In the genomic region with DNA sequence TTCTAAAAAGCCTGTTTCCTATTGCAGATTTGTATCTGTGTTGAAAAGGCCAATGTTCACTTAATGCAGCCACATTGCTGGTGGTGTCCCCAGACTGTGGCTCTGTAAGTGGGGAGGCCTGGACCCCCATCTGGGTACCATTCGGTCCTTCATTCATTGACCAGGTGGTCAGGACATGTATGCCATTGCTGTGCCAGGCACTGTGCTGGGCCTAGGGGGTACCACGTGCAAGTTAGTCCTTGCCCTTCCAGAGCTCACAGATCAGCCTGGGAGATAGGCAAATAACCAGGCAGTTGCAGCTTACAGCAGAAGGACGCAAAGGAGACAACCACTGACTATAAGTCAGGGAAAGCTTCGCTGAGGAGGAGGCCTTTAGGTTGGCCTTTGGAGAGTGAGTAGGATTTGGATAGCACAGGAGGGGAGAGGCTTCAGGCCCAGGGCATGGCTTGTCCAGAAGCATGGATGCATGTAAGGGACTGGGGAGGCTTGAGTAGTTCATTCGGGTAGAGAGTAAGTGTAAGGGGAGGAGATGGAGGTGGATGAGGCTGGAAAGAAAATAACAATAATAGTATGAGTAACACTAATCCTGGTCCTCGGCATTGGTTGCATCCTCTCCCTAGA, we compare ENCODE assay signal across 24 cellular contexts. TPM values are rescaled to one million over a fixed set of nuclear protein-coding genes. Genes with fewer than 3 reads are reported as not detected.
DNase-seq lines count a peak whose midpoint lies in the region; ATAC-seq, FAIRE-seq and TF ChIP-seq lines count a peak whose summit lies in the region.
"Had no signal": no experiment of that assay in that cellular context is flagged by ENCODE, and none has a peak within 500 bp of the region (broad histone marks: within the 10 kb centered on the region; RNA-seq: fewer than 3 reads in every experiment).

No MANE protein-coding gene starts in this region.

- H2BK12ac ChIP-seq in H1 (ENCODE audit: low read depth, low read length), result no peak overlapping the region

- H3K79me1 ChIP-seq in H1 (ENCODE audit: low read depth, low read length), result peaks cover 24% of the 10 kb centered on the region

- H3K9me3 Mint-ChIP-seq in activated T-cell treated with anti-CD3 and anti-CD28 coated beads, Interleukin-2, amount 50 U/mL, for 4 hours, result no peaks in the 10 kb centered on the region
- H3K9me3 Mint-ChIP-seq in immature natural killer cell, result no peaks in the 10 kb centered on the region
- H3K9me3 Mint-ChIP-seq: CD4-positive, alpha-beta memory T cell; IgD-negative memory B cell had no signal

- H3K9ac ChIP-seq in H1 (replicated peaks in 1 of 4; ENCODE audit: extremely low read depth in 1 of 4, low read depth in 3 of 4, low read length in 3 of 4), result no peak overlapping the region
- H3K9ac ChIP-seq: BLaER1, GM23248 had no signal

- ATAC-seq in activated T-cell treated with anti-CD3 and anti-CD28 coated beads, Interleukin-2, amount 50 U/mL, for 4 hours, result no peak
- no peak for ATAC-seq in HG02759 (IDR thresholded peaks at IDR 0.05; ENCODE audit: unreplicated experiment)
- ATAC-seq: A549, HCT116 had no signal

- no peak overlapping the region for H3K4me3 Mint-ChIP-seq in activated T-cell treated with anti-CD3 and anti-CD28 coated beads, Interleukin-2, amount 50 U/mL, for 4 hours
- no peak overlapping the region for H3K4me3 Mint-ChIP-seq in immature natural killer cell
- H3K4me3 Mint-ChIP-seq: CD4-positive, alpha-beta memory T cell had no signal

- H2BK5ac ChIP-seq in H1 (ENCODE audit: low read depth, low read length), result no peak overlapping the region

- no peak overlapping the region for H4K5ac ChIP-seq in H1 (ENCODE audit: insufficient read length, low read depth, low read length)

- H3K4ac ChIP-seq in H1 (replicated peaks; ENCODE audit: insufficient read length, low read depth, low read length), result no peak overlapping the region

- no peak overlapping the region for H3K27ac Mint-ChIP-seq in immature natural killer cell
- H3K27ac Mint-ChIP-seq: CD4-positive, alpha-beta memory T cell; IgD-negative memory B cell had no signal

- no peak for TF ChIP-seq CTCF in H1 (IDR thresholded peaks at IDR 0.05; ENCODE audit: control extremely low read depth in 1 of 3, insufficient read depth in 1 of 3, low read depth in 1 of 3, low read length in 3 of 3)
- TF ChIP-seq CTCF in osteoblast (IDR thresholded peaks at IDR 0.05; ENCODE audit: extremely low read depth, low read depth, low read length), result no peak

- H3K4me1 ChIP-seq in H1 (replicated peaks in 1 of 4; ENCODE audit: control insufficient read depth in 3 of 4, insufficient read depth in 4 of 4, low read length in 3 of 4) (peaks cover 0 to 8% (median under 1%) of the 10 kb centered on the region in 4 experiments; a peak in 3 of 7 replicates), osteoblast (ENCODE audit: insufficient read depth, low read length) (peaks cover 18% of the 10 kb centered on the region), SJCRH30 (no peaks in the 10 kb centered on the region)

- no peak overlapping the region for H3K4me2 ChIP-seq in H1 (ENCODE audit: insufficient read depth in 1 of 2, low read depth in 2 of 2, low read length in 2 of 2)
- H3K4me2 ChIP-seq in osteoblast (ENCODE audit: insufficient read depth, low read length), result no peak overlapping the region
- H3K4me2 ChIP-seq: A549, BLaER1 had no signal

- WGBS in H1 (ENCODE audit: extremely low coverage in 1 of 2, insufficient coverage in 1 of 2, insufficient read length in 1 of 2, insufficient replicate concordance in 2 of 2, low coverage in 1 of 2, low lambda C conversion rate in 2 of 2, missing lambda C conversion rate in 1 of 2), 2 experiments, result 95 to 100% methylated on average over 1 to 6 of the region's 6 CpGs

- peak; percentile 6 to 7 for DNase-seq in activated T-cell treated with anti-CD3 and anti-CD28 coated beads, Interleukin-2, amount 50 U/mL, for 48 hours
- DNase-seq in activated T-cell treated with anti-CD3 and anti-CD28 coated beads, Interleukin-2, amount 50 U/mL, for 4 hours, result no peak
- DNase-seq in H1 (ENCODE audit: low read depth in 1 of 2, low spot score in 2 of 2) (peak in 1 of 2 experiments; percentile 39), osteoblast (ENCODE audit: insufficient read length, low spot score, missing footprints) (peak; percentile 60), SJCRH30 (no peak), immature natural killer cell (no peak), HCEC 1CT (no peak)
- DNase-seq: CD4-positive, alpha-beta memory T cell; DMS153; GDM1; GM23248; Karpas-422; MM.1S; NCI-H1092; NCI-H146; NCI-H2081; NCI-H774; SHP77 had no signal

- no peak overlapping the region; the same call in 1 of the 2 replicates for H3K18ac ChIP-seq in H1 (ENCODE audit: extremely low read depth, low read length)

- H3K27me3 Mint-ChIP-seq in activated T-cell treated with anti-CD3 and anti-CD28 coated beads, Interleukin-2, amount 50 U/mL, for 4 hours (ENCODE audit: low read depth), result no peaks in the 10 kb centered on the region
- H3K27me3 Mint-ChIP-seq in immature natural killer cell (ENCODE audit: low read depth in 3 of 3), result peaks cover 2 to 7% (median 2%) of the 10 kb centered on the region in 3 donors
- H3K27me3 Mint-ChIP-seq: CD4-positive, alpha-beta memory T cell; IgD-negative memory B cell had no signal

- no peak overlapping the region for H2BK120ac ChIP-seq in H1 (replicated peaks; ENCODE audit: low read depth, low read length)

- peaks cover 1% of the 10 kb centered on the region for H3K36me3 Mint-ChIP-seq in activated T-cell treated with anti-CD3 and anti-CD28 coated beads, Interleukin-2, amount 50 U/mL, for 4 hours (ENCODE audit: insufficient read depth)
- no peaks in the 10 kb centered on the region for H3K36me3 Mint-ChIP-seq in immature natural killer cell

- H3K27ac ChIP-seq in H1 (ENCODE audit: low read depth, low read length) (no peak overlapping the region), osteoblast (ENCODE audit: low read depth, low read length) (no peak overlapping the region), SJCRH30 (no peak overlapping the region)
- H3K27ac ChIP-seq: A549, BLaER1, GM23248 had no signal

- no peak overlapping the region for H2AK5ac ChIP-seq in H1 (ENCODE audit: low read depth, low read length)

- no peaks in the 10 kb centered on the region; the same call in 1 of the 2 replicates for H3K23me2 ChIP-seq in H1 (ENCODE audit: low read depth, low read length)

- no peak overlapping the region for H4K8ac ChIP-seq in H1 (ENCODE audit: extremely low read depth, insufficient read depth, low read length)

- no peak overlapping the region for H3K14ac ChIP-seq in H1 (ENCODE audit: insufficient read length)

- FAIRE-seq in H1 (lab: Jason Lieb, UNC), result no peak
- FAIRE-seq: A549, GM19239 had no signal

- H3K23ac ChIP-seq in H1 (ENCODE audit: insufficient read length), result peak overlapping the region; percentile 6

- H2AFZ ChIP-seq in H1 (ENCODE audit: low read length) (no peak overlapping the region), osteoblast (ENCODE audit: low read length) (no peak overlapping the region)
- H2AFZ ChIP-seq: GM23248 had no signal

- H3K27me3 ChIP-seq in H1 (replicated peaks in 1 of 4; ENCODE audit: control insufficient read depth in 3 of 4, extremely low read depth in 1 of 4, insufficient read depth in 3 of 4, low read length in 3 of 4) (peaks cover 0 to 4% (median 0%) of the 10 kb centered on the region in 4 experiments; a peak in 2 of 7 replicates), osteoblast (ENCODE audit: insufficient read depth, low read length) (no peaks in the 10 kb centered on the region), SJCRH30 (no peaks in the 10 kb centered on the region)
- H3K27me3 ChIP-seq: BLaER1 had no signal

- no peak overlapping the region for H2BK20ac ChIP-seq in H1 (ENCODE audit: low read length)

- no peak for TF ChIP-seq EP300 in H1 (IDR thresholded peaks at IDR 0.05; ENCODE audit: borderline replicate concordance in 1 of 2, low read depth in 2 of 2, low read length in 2 of 2)

- H3K4me3 ChIP-seq in H1 (ENCODE audit: extremely low read depth in 1 of 4, insufficient read depth in 2 of 4, low read depth in 3 of 4, low read length in 4 of 4) (no peak overlapping the region), osteoblast (ENCODE audit: insufficient read depth, low read length) (no peak overlapping the region), SJCRH30 (no peak overlapping the region)
- H3K4me3 ChIP-seq: A549, BLaER1, GM23248 had no signal

- no peak overlapping the region for H2BK15ac ChIP-seq in H1 (ENCODE audit: low read length)

- POLR2A ChIA-PET in H1 (lab: Charles Lee; ENCODE audit: partially characterized antibody), result interaction anchor here (1.2 kb wide), 1 partner anchor 8 kb away, joined by 3 read pairs; no protein-coding TSS in a partner anchor

- TF ChIP-seq RAD21 in H1 (IDR thresholded peaks at IDR 0.05 in 1 of 2, conservative IDR thresholded peaks at IDR 0.05 in 1 of 2; ENCODE audit: low read depth in 2 of 2, low read length in 2 of 2), result no peak

- peaks cover 6 to 49% of the 10 kb centered on the region in 2 experiments; a peak in 3 of 4 replicates for H3K79me2 ChIP-seq in H1 (ENCODE audit: control insufficient read depth in 1 of 2, insufficient read depth in 2 of 2, low read length in 2 of 2)
- peaks cover 12% of the 10 kb centered on the region for H3K79me2 ChIP-seq in osteoblast (ENCODE audit: insufficient read depth, low read length)

- peaks cover 18% of the 10 kb centered on the region for H3K4me1 Mint-ChIP-seq in activated T-cell treated with anti-CD3 and anti-CD28 coated beads, Interleukin-2, amount 50 U/mL, for 4 hours (ENCODE audit: low read depth)
- H3K4me1 Mint-ChIP-seq in immature natural killer cell, result peaks cover 27 to 36% of the 10 kb centered on the region in 2 donors

- H3K56ac ChIP-seq in H1 (replicated peaks; ENCODE audit: insufficient read length, low read depth, low read length), result no peak overlapping the region

- H4K20me1 ChIP-seq in H1 (replicated peaks in 1 of 2; ENCODE audit: control insufficient read depth in 1 of 2, insufficient read depth in 2 of 2, low read length in 2 of 2) (peaks cover 0 to 4% of the 10 kb centered on the region in 2 experiments), osteoblast (ENCODE audit: insufficient read depth, low read length) (peaks cover 21% of the 10 kb centered on the region)

- H3K9me3 ChIP-seq in H1 (ENCODE audit: insufficient read depth in 2 of 2, low read depth in 1 of 2, low read length in 1 of 2), result peaks cover 0 to 3% of the 10 kb centered on the region in 2 experiments; a peak in 1 of 4 replicates
- no peaks in the 10 kb centered on the region for H3K9me3 ChIP-seq in osteoblast (ENCODE audit: low read depth, low read length)
- H3K9me3 ChIP-seq in SJCRH30 (replicated peaks), result no peaks in the 10 kb centered on the region
- H3K9me3 ChIP-seq: A549, BLaER1 had no signal

- CTCF ChIA-PET in H1 (lab: Charles Lee; ENCODE audit: partially characterized antibody), result interaction anchor here (0.9 to 3.2 kb wide), 6 partner anchors 9 to 620 kb away, joined by 3 to 12 read pairs (median 4); no protein-coding TSS in a partner anchor

- TF ChIP-seq POLR2A in H1 (IDR thresholded peaks at IDR 0.05; ENCODE audit: control extremely low read depth in 1 of 2, low read depth in 2 of 2, low read length in 2 of 2), result no peak

- H3K36me3 ChIP-seq in H1 (ENCODE audit: control insufficient read depth in 2 of 4, insufficient read depth in 4 of 4, low read length in 3 of 4), result no peaks in the 10 kb centered on the region
- H3K36me3 ChIP-seq in osteoblast (ENCODE audit: insufficient read depth, low read length), result no peaks in the 10 kb centered on the region
- H3K36me3 ChIP-seq in SJCRH30, result no peaks in the 10 kb centered on the region
- H3K36me3 ChIP-seq: BLaER1 had no signal

- no peak overlapping the region for H4K91ac ChIP-seq in H1 (replicated peaks; ENCODE audit: insufficient read length, low read length)

RNA-seq across cellular contexts. Expression of a gene that starts 5.0 kb away (rescaled TPM):
- 1 to 10 TPM; 6.0 to 8.5 (median 6.8) TPM for total RNA-seq in activated T-cell treated with anti-CD3 and anti-CD28 coated beads, Interleukin-2, amount 50 U/mL, for 4 hours
- total RNA-seq in H1 (2021; fragmentation: NEBNext Ultra II Directional; extraction: Animal tissue kit (Norgen Biotek cat#: 25700)), result 10.0 and 11.7 TPM in 2 replicates
- polyA plus RNA-seq in H1 (2011; rRNA removed), result 3.6 and 5.6 TPM in 2 replicates
- polyA plus RNA-seq in H1 (2011; cell fraction: cytosol; rRNA removed), result 5.0 TPM
- polyA plus RNA-seq in H1 (2011; cell fraction: nucleus; rRNA removed), result 6.9 TPM
- 4.1 to 4.5 TPM (median 4.2 TPM) in 4 replicates for polyA plus RNA-seq in H1 (2012, experiment 1 of 2)
- 1.9 TPM for polyA plus RNA-seq in H1 (2012, experiment 2 of 2)
- 3.0 TPM for polyA plus RNA-seq in H1 (2013, experiment 1 of 2)
- 3.1 TPM for polyA plus RNA-seq in H1 (2013, experiment 2 of 2)
- polyA minus RNA-seq in H1 (2011; rRNA and poly(A)+ RNA removed), result 8.0 and 10.8 TPM in 2 replicates
- polyA minus RNA-seq in H1 (2011; cell fraction: cytosol; rRNA and poly(A)+ RNA removed), result 4.5 TPM
- 9.1 TPM for polyA minus RNA-seq in H1 (2011; cell fraction: nucleus; rRNA and poly(A)+ RNA removed)
- total RNA-seq in osteoblast, result 5.4 and 6.8 TPM in 2 replicates
- total RNA-seq in SJCRH30 (2014; rRNA removed; shearing (Covaris generic)), result 13.1 and 14.7 TPM in 2 replicates
- polyA plus RNA-seq in immature natural killer cell, result 1 to 10 TPM in 1 of 3 donors, under 1 TPM in 2; 0.84 to 1.2 (median 0.94) TPM

Comparison
In these comparisons a context has a peak if more than half of its experiments do, and no peak if none do; other contexts are left out.
1. DNase-seq: peak in activated T-cell treated with anti-CD3 and anti-CD28 coated beads, Interleukin-2, amount 50 U/mL, for 48 hours (2 of 2) and osteoblast (single experiment); none in activated T-cell treated with anti-CD3 and anti-CD28 coated beads, Interleukin-2, amount 50 U/mL, for 4 hours (single experiment), SJCRH30 (0 of 2), immature natural killer cell (0 of 3) and HCEC 1CT (single experiment).